21 cellular contexts compared by ENCODE assay signal in genomic region chr20:45055056-45055455, GRCh38. TPM values are rescaled to one million over a fixed set of nuclear protein-coding genes. Genes with fewer than 3 reads are reported as not detected.
DNase-seq lines count a peak whose midpoint lies in the region; ATAC-seq, FAIRE-seq and TF ChIP-seq lines count a peak whose summit lies in the region.
"Had no signal": no experiment of that assay in that cellular context is flagged by ENCODE, and none has a peak within 500 bp of the region (broad histone marks: within the 10 kb centered on the region; RNA-seq: fewer than 3 reads in every experiment).

No MANE protein-coding gene starts in this region.

- FAIRE-seq in RCC 7860 (lab: Jason Lieb, UNC): no peak
- FAIRE-seq: A204.1, small intestine had no signal

- CTCF ChIA-PET in T-cell (lab: Charles Lee): interaction anchor here in 1 of 2 donors (1.1 to 3.2 kb wide), 2 partner anchors 11 to 16 kb away, joined by 4 to 22 read pairs; no protein-coding TSS in a partner anchor

- no peak for ATAC-seq in T-cell (replicated peaks in 1 of 4)
- no peak for ATAC-seq in stimulated activated naive B cell treated with anti-CD40 and anti-IgM and Interleukin-4, amounts not matched to agents 10 μg/mL and 1 μg/mL and 100 μg/mL, for 72 hours (replicated peaks)

- no peak for TF ChIP-seq CTCF in breast epithelium (IDR thresholded peaks at IDR 0.05)

- H3K36me3 ChIP-seq in breast epithelium: no peaks in the 10 kb centered on the region
- H3K36me3 ChIP-seq: cardiac muscle cell had no signal

- no peak overlapping the region for H3K4me3 Mint-ChIP-seq in activated T-cell treated with anti-CD3 and anti-CD28 coated beads, Interleukin-2, amount 50 U/mL, for 24 hours
- peak overlapping the region in 1 of 3 donors; percentile 28 for H3K4me3 Mint-ChIP-seq in T-cell
- H3K4me3 Mint-ChIP-seq in stimulated activated naive B cell treated with anti-CD40 and anti-IgM and Interleukin-4, amounts not matched to agents 10 μg/mL and 1 μg/mL and 100 μg/mL, for 72 hours: no peak overlapping the region
- H3K4me3 Mint-ChIP-seq: CD4-positive, CD25-positive, alpha-beta regulatory T cell had no signal

- H3K36me3 Mint-ChIP-seq in activated T-cell treated with anti-CD3 and anti-CD28 coated beads, Interleukin-2, amount 50 U/mL, for 24 hours (ENCODE audit: low read depth): peaks cover 88% of the 10 kb centered on the region
- H3K36me3 Mint-ChIP-seq in T-cell: peaks cover 44% of the 10 kb centered on the region
- peaks cover 41 to 56% of the 10 kb centered on the region in 2 donors for H3K36me3 Mint-ChIP-seq in stimulated activated naive B cell treated with anti-CD40 and anti-IgM and Interleukin-4, amounts not matched to agents 10 μg/mL and 1 μg/mL and 100 μg/mL, for 72 hours

- no peaks in the 10 kb centered on the region for H3K27me3 ChIP-seq in breast epithelium
- H3K27me3 ChIP-seq: cardiac muscle cell, hepatocyte, transverse colon had no signal

- intact Hi-C loops in breast epithelium (cut with DNase I; ENCODE audit: low total_unique reads): no loop called here

- H3K4me3 ChIP-seq in breast epithelium: no peak overlapping the region
- H3K4me3 ChIP-seq: cardiac muscle cell, hepatocyte, transverse colon had no signal

- no peak overlapping the region for H3K27ac ChIP-seq in breast epithelium
- H3K27ac ChIP-seq: cardiac muscle cell, hepatocyte, transverse colon had no signal

- H3K4me1 ChIP-seq in breast epithelium: no peaks in the 10 kb centered on the region

- H3K27me3 Mint-ChIP-seq in activated T-cell treated with anti-CD3 and anti-CD28 coated beads, Interleukin-2, amount 50 U/mL, for 24 hours: no peaks in the 10 kb centered on the region
- H3K27me3 Mint-ChIP-seq in T-cell: no peaks in the 10 kb centered on the region
- H3K27me3 Mint-ChIP-seq in stimulated activated naive B cell treated with anti-CD40 and anti-IgM and Interleukin-4, amounts not matched to agents 10 μg/mL and 1 μg/mL and 100 μg/mL, for 72 hours: no peaks in the 10 kb centered on the region
- H3K27me3 Mint-ChIP-seq: CD4-positive, CD25-positive, alpha-beta regulatory T cell had no signal

- POLR2A ChIA-PET in T-cell (lab: Charles Lee): interaction anchor here in 1 of 2 donors (0.7 to 1.8 kb wide), 2 partner anchors 12 to 25 kb away, joined by 3 read pairs; no protein-coding TSS in a partner anchor

- H3K9me3 Mint-ChIP-seq in activated T-cell treated with anti-CD3 and anti-CD28 coated beads, Interleukin-2, amount 50 U/mL, for 24 hours: no peaks in the 10 kb centered on the region
- no peaks in the 10 kb centered on the region for H3K9me3 Mint-ChIP-seq in T-cell
- H3K9me3 Mint-ChIP-seq in stimulated activated naive B cell treated with anti-CD40 and anti-IgM and Interleukin-4, amounts not matched to agents 10 μg/mL and 1 μg/mL and 100 μg/mL, for 72 hours: no peaks in the 10 kb centered on the region
- H3K9me3 Mint-ChIP-seq: CD4-positive, CD25-positive, alpha-beta regulatory T cell had no signal

- no peak for DNase-seq in activated T-cell treated with anti-CD3 and anti-CD28 coated beads, Interleukin-2, amount 50 U/mL, for 24 hours
- DNase-seq in activated T-cell treated with anti-CD3 and anti-CD28 coated beads for 4 hours (no peak), T-cell (no peak), dedifferentiated amniotic fluid mesenchymal stem cell (ENCODE audit: extremely low spot score) (peak; percentile 16), breast epithelium (ENCODE audit: low spot score in 2 of 2) (no peak), RCC 7860 (ENCODE audit: low spot score) (no peak)
- no peak for DNase-seq in stimulated activated naive B cell treated with anti-CD40 and anti-IgM and Interleukin-4, amounts not matched to agents 10 μg/mL and 1 μg/mL and 100 μg/mL, for 72 hours
- DNase-seq in activated effector memory CD4-positive, alpha-beta T cell treated with Interleukin-2 at 50 U/mL for 16 hours: no peak
- DNase-seq: CD4-positive, CD25-positive, alpha-beta regulatory T cell; effector memory CD4-positive, alpha-beta T cell; NCI-H1048; NCI-H2107; NCI-H748 treated with DMSO at 0.1 percent for 48 hours; occipital lobe; RPMI8226; small intestine; stimulated activated CD4-positive, alpha-beta T cell treated with anti-CD3 and anti-CD28 coated beads, Interleukin-4, amount 100 ng/mL, for 4 hours; transverse colon had no signal

- H3K9me3 ChIP-seq in breast epithelium: no peaks in the 10 kb centered on the region
- H3K9me3 ChIP-seq: transverse colon had no signal

- peaks cover 80% of the 10 kb centered on the region for H3K4me1 Mint-ChIP-seq in activated T-cell treated with anti-CD3 and anti-CD28 coated beads, Interleukin-2, amount 50 U/mL, for 24 hours (ENCODE audit: low read depth)
- peaks cover 78 to 85% (median 83%) of the 10 kb centered on the region in 3 donors for H3K4me1 Mint-ChIP-seq in T-cell
- H3K4me1 Mint-ChIP-seq in stimulated activated naive B cell treated with anti-CD40 and anti-IgM and Interleukin-4, amounts not matched to agents 10 μg/mL and 1 μg/mL and 100 μg/mL, for 72 hours: peaks cover 39 to 74% of the 10 kb centered on the region in 2 donors

- peak overlapping the region; percentile 76 for H3K27ac Mint-ChIP-seq in activated T-cell treated with anti-CD3 and anti-CD28 coated beads, Interleukin-2, amount 50 U/mL, for 24 hours
- peak overlapping the region; percentile 47 to 67 for H3K27ac Mint-ChIP-seq in T-cell
- peak overlapping the region; percentile 69 for H3K27ac Mint-ChIP-seq in stimulated activated naive B cell treated with anti-CD40 and anti-IgM and Interleukin-4, amounts not matched to agents 10 μg/mL and 1 μg/mL and 100 μg/mL, for 72 hours

- TF ChIP-seq POLR2A in breast epithelium (IDR thresholded peaks at IDR 0.05): no peak

RNA-seq across cellular contexts. Expression of gene KCNS1, which starts 45.9 kb away (rescaled TPM):
- total RNA-seq in T-cell: under 1 TPM in 1 of 5 donors, not detected in 4; 0.09 TPM
- under 1 TPM in 1 of 3 donors, not detected in 2; 0.44 TPM for total RNA-seq in breast epithelium
- total RNA-seq: cardiac muscle cell; CD4-positive, CD25-positive, alpha-beta regulatory T cell had no signal

RNA-seq across cellular contexts. Expression of gene WFDC5, which starts 59.9 kb away (rescaled TPM):
- total RNA-seq in T-cell (not detected), breast epithelium (not detected)
- total RNA-seq: cardiac muscle cell; CD4-positive, CD25-positive, alpha-beta regulatory T cell; occipital lobe; transverse colon had no signal
